Comparison of ENCODE assay signal across 17 cellular contexts in genomic region chr18:48181857-48182430, GRCh38.
"Had no signal": no experiment of that assay in that cellular context is flagged by ENCODE, and none has a peak within 500 bp of the region (broad histone marks: within the 10 kb centered on the region; RNA-seq: fewer than 3 reads in every experiment).

No MANE protein-coding gene starts in this region.

- H3K27ac ChIP-seq: gastroesophageal sphincter, hepatocyte, neural progenitor cell, right lobe of liver, tibial nerve had no signal

- H3K27me3 ChIP-seq: gastroesophageal sphincter, hepatocyte, neural progenitor cell, right lobe of liver, tibial nerve had no signal

- H3K9me3 ChIP-seq: gastroesophageal sphincter, right lobe of liver, tibial nerve had no signal

- DNase-seq: activated B cell treated with CpG ODN at 0.5 μM for 24 hours; activated CD4-positive, alpha-beta T cell treated with anti-CD3 and anti-CD28 coated beads, Interleukin-2, amount 50 U/mL, for 1 hour; activated CD8-positive, alpha-beta T cell treated with anti-CD3 and anti-CD28 coated beads for 36 hours; activated naive CD8-positive, alpha-beta T cell treated with anti-CD3 and anti-CD28 coated beads, Interleukin-2, amount 50 U/mL, for 24 hours; activated T-cell treated with anti-CD3 and anti-CD28 coated beads, Interleukin-2, amount 50 U/mL, for 4 hours; amygdala; caudate nucleus; cortex of kidney; islet precursor cell; naive B cell; right lobe of liver; stimulated activated CD4-positive, alpha-beta T cell treated with anti-CD3 and anti-CD28 coated beads, Interleukin-2, amount 100 ng/mL, for 48 hours; stimulated activated naive CD4-positive, alpha-beta T cell treated with Interleukin-2 at 50 U/mL for 16 hours had no signal

- H3K36me3 ChIP-seq: gastroesophageal sphincter, neural progenitor cell, right lobe of liver, tibial nerve had no signal

- ATAC-seq: activated CD8-positive, alpha-beta T cell treated with anti-CD3 and anti-CD28 coated beads for 36 hours; activated naive CD8-positive, alpha-beta T cell treated with anti-CD3 and anti-CD28 coated beads, Interleukin-2, amount 50 U/mL, for 24 hours; activated T-cell treated with anti-CD3 and anti-CD28 coated beads, Interleukin-2, amount 50 U/mL, for 4 hours; gastroesophageal sphincter; right lobe of liver had no signal

- H3K4me3 ChIP-seq: gastroesophageal sphincter, hepatocyte, neural progenitor cell, right lobe of liver, tibial nerve had no signal
